Comparison of ENCODE assay signal across 22 cellular contexts in genomic region chr1:30117685-30118084, GRCh38.
DNase-seq lines count a peak whose midpoint lies in the region; ATAC-seq, FAIRE-seq and TF ChIP-seq lines count a peak whose summit lies in the region.
"Had no signal": no experiment of that assay in that cellular context is flagged by ENCODE, and none has a peak within 500 bp of the region (broad histone marks: within the 10 kb centered on the region; RNA-seq: fewer than 3 reads in every experiment).

No MANE protein-coding gene starts in this region.

- ATAC-seq in A549 (peak in 1 of 2 experiments; percentile 49; a peak in 1 of 6 replicates), GM12878 (no peak), HG02588 (IDR thresholded peaks at IDR 0.05; ENCODE audit: unreplicated experiment) (no peak), HG03108 (IDR thresholded peaks at IDR 0.05; ENCODE audit: unreplicated experiment) (no peak)
- ATAC-seq: Panc1 had no signal

- 23% methylated on average over 4 of the region's 4 CpGs for WGBS in A549 (ENCODE audit: missing lambda C conversion rate)
- 0% methylated on average over 4 of the region's 4 CpGs for WGBS in GM12878 (ENCODE audit: insufficient coverage, insufficient replicate concordance, low lambda C conversion rate, missing lambda C conversion rate)

- RAD21 ChIA-PET in GM12878 (lab: Charles Lee; ENCODE audit: unreplicated experiment) = no interaction called here

- H3K9ac ChIP-seq in GM12878 (ENCODE audit: control insufficient read depth, insufficient read depth, low read length) = no peak overlapping the region
- H3K9ac ChIP-seq: BLaER1 had no signal

- in situ Hi-C loops in GM12878 (cut with MboI) = no loop called here

- H3K79me2 ChIP-seq in GM12878 (ENCODE audit: control insufficient read depth, insufficient read depth, low read length) = no peaks in the 10 kb centered on the region

- FAIRE-seq in A549 (lab: Jason Lieb, UNC) = no peak
- FAIRE-seq in GM12878 (lab: Jason Lieb, UNC) = no peak
- FAIRE-seq in GM19239 (lab: Jason Lieb, UNC) = no peak
- FAIRE-seq: G401.6, GM12891 had no signal

- no peak overlapping the region for H2AFZ ChIP-seq in GM12878 (ENCODE audit: control insufficient read depth, low read depth, low read length)

- no peaks in the 10 kb centered on the region; a peak in 1 of 4 replicates for H3K27me3 ChIP-seq in GM12878 (replicated peaks in 1 of 2; ENCODE audit: control insufficient read depth in 2 of 2, insufficient read depth in 2 of 2, low read length in 1 of 2)
- H3K27me3 ChIP-seq: BLaER1 had no signal

- TF ChIP-seq CTCF in A549 (IDR thresholded peaks at IDR 0.05) (no peak), GM12878 (IDR thresholded peaks at IDR 0.05 in 2 of 3, conservative IDR thresholded peaks at IDR 0.05 in 1 of 3; ENCODE audit: control insufficient read depth in 2 of 3, extremely low read depth in 1 of 3, insufficient read depth in 1 of 3, low read depth in 3 of 3, low read length in 3 of 3) (no peak)

- peak; percentile 4 to 5 for DNase-seq in A549 (ENCODE audit: low read depth in 1 of 2, low spot score in 1 of 2)
- no peak for DNase-seq in HEK293T (ENCODE audit: extremely low spot score)
- peak; percentile 42 for DNase-seq in NAMALWA (ENCODE audit: low spot score)
- DNase-seq in GM12878 (ENCODE audit: low read depth, low spot score) = no peak
- DNase-seq in GM19239 (ENCODE audit: insufficient read length, low spot score) = no peak
- DNase-seq: CD4-positive, CD25-positive, alpha-beta regulatory T cell; DMS53; MM.1S; NCI-H1048; NCI-H1417; NCI-H1694; NCI-H2081; NCI-H2227 treated with DMSO at 0.1 percent for 48 hours; NCI-H526 treated with DMSO at 0.1 percent for 48 hours; SJCRH30; T-helper 2 cell had no signal

- POLR2A ChIA-PET in A549 (lab: Yijun Ruan, JAX) = no interaction called here
- POLR2A ChIA-PET in HEK293T (lab: Yijun Ruan, JAX) = no interaction called here
- POLR2A ChIA-PET in GM12878 (lab: Charles Lee) = no interaction called here

- H3K4me2 ChIP-seq in A549 (no peak overlapping the region), GM12878 (ENCODE audit: control insufficient read depth, insufficient read depth) (no peak overlapping the region)
- H3K4me2 ChIP-seq: BLaER1 had no signal

- TF ChIP-seq EP300 in A549 (IDR thresholded peaks at IDR 0.05) (no peak), GM12878 (IDR thresholded peaks at IDR 0.05; ENCODE audit: borderline replicate concordance in 1 of 2, control insufficient read depth in 1 of 2, low read depth in 2 of 2, low read length in 2 of 2) (no peak)

- no peak for TF ChIP-seq POLR2A in A549 (IDR thresholded peaks at IDR 0.05; ENCODE audit: low read length)
- TF ChIP-seq POLR2A in GM12878 (IDR thresholded peaks at IDR 0.05; ENCODE audit: low read depth, low read length) = no peak

- H3K4me1 ChIP-seq in A549 (no peaks in the 10 kb centered on the region), GM12878 (ENCODE audit: control insufficient read depth, insufficient read depth, low read length) (no peaks in the 10 kb centered on the region)
- H3K4me1 ChIP-seq: BLaER1, SJCRH30 had no signal

- H3K36me3 ChIP-seq in GM12878 (ENCODE audit: control insufficient read depth in 2 of 2, insufficient read depth in 2 of 2, low read length in 1 of 2) = no peaks in the 10 kb centered on the region
- H3K36me3 ChIP-seq: BLaER1, SJCRH30 had no signal

- H3K9me3 ChIP-seq in A549 = no peaks in the 10 kb centered on the region
- H3K9me3 ChIP-seq in GM12878 (replicated peaks; ENCODE audit: control insufficient read depth, insufficient read depth, low read length) = no peaks in the 10 kb centered on the region
- H3K9me3 ChIP-seq: BLaER1, SJCRH30 had no signal

- CTCF ChIA-PET in A549 (lab: Yijun Ruan, JAX) = no interaction called here
- CTCF ChIA-PET in HEK293T (lab: Yijun Ruan, JAX) = no interaction called here
- CTCF ChIA-PET in GM12878 (lab: Yijun Ruan, JAX) = no interaction called here

- H3K4me3 ChIP-seq in A549 = no peak overlapping the region
- H3K4me3 ChIP-seq in GM12878 = no peak overlapping the region
- H3K4me3 ChIP-seq: BLaER1, SJCRH30 had no signal

- SMC1A ChIA-PET in GM12878 (lab: Charles Lee; ENCODE audit: uncharacterized antibody, unreplicated experiment) = no interaction called here

- TF ChIP-seq RAD21 in A549 (conservative IDR thresholded peaks at IDR 0.05 in 1 of 2, IDR thresholded peaks at IDR 0.05 in 1 of 2) (no peak), GM12878 (IDR thresholded peaks at IDR 0.05; ENCODE audit: insufficient read depth, low read depth, low read length) (no peak)

- H4K20me1 ChIP-seq in GM12878 (ENCODE audit: control insufficient read depth, insufficient read depth) = no peaks in the 10 kb centered on the region
- H4K20me1 ChIP-seq: BLaER1 had no signal

- no TSS peak for BruUV-seq in GM12878 (replicated peaks; lab: Mats Ljungman, UMichigan)

- H3K27ac ChIP-seq in A549 (no peak overlapping the region), GM12878 (ENCODE audit: control insufficient read depth, insufficient read depth) (no peak overlapping the region)
- H3K27ac ChIP-seq: BLaER1, SJCRH30 had no signal

- intact Hi-C loops in GM12878 (cut with micrococcal nuclease; ENCODE audit: unreplicated experiment) = no loop called here

TF ChIP-seq in A549, 52 proteins besides CTCF, POLR2A, EP300 and RAD21 (continues in another document):
- TF ChIP-seq E2F6 (IDR thresholded peaks at IDR 0.05; ENCODE audit: borderline replicate concordance, low read depth) (no peak), MAZ (IDR thresholded peaks at IDR 0.05; ENCODE audit: borderline replicate concordance, low read depth, low read length) (no peak), CHD4 (IDR thresholded peaks at IDR 0.05; ENCODE audit: borderline replicate concordance) (no peak), KDM1A (IDR thresholded peaks at IDR 0.05; ENCODE audit: low read depth) (no peak), ESRRA (IDR thresholded peaks at IDR 0.05; ENCODE audit: borderline replicate concordance, low read length) (no peak), FOSL2 (IDR thresholded peaks at IDR 0.05) (no peak), FOSL2 (CRISPR knock-in tag; IDR thresholded peaks at IDR 0.05) (no peak), FOSB (CRISPR knock-in tag; IDR thresholded peaks at IDR 0.05) (no peak)

TF ChIP-seq in HEK293T, 16 proteins besides CTCF, POLR2A, EP300 and RAD21:
- peak; percentile 38; the same call in 1 of the 2 replicates for TF ChIP-seq L3MBTL2 (conservative IDR thresholded peaks at IDR 0.05)
- no peak for TF ChIP-seq FOXA1 (IDR thresholded peaks at IDR 0.05)

TF ChIP-seq in GM12878, 131 proteins besides CTCF, POLR2A, EP300 and RAD21:
- TF ChIP-seq SUZ12 (IDR thresholded peaks at IDR 0.05; ENCODE audit: unreplicated experiment) (no peak), USF1 (IDR thresholded peaks at IDR 0.05; ENCODE audit: borderline replicate concordance, extremely low read length, insufficient read depth, low read depth, low read length) (peak; percentile 54), MYB (IDR thresholded peaks at IDR 0.05; ENCODE audit: borderline replicate concordance, low read depth, low read length) (no peak), CHD4 (IDR thresholded peaks at IDR 0.05) (no peak), ZZZ3 (IDR thresholded peaks at IDR 0.05; ENCODE audit: control insufficient read depth, insufficient read length, low read depth) (no peak), ZBED1 (IDR thresholded peaks at IDR 0.05; ENCODE audit: borderline replicate concordance) (no peak), RUNX3 (IDR thresholded peaks at IDR 0.05; ENCODE audit: low read length) (no peak), NFYA (IDR thresholded peaks at IDR 0.05; ENCODE audit: borderline replicate concordance, low read depth, low read length) (no peak)

Comparison
In these comparisons a context has a peak if more than half of its experiments do, and no peak if none do; other contexts are left out.
1. DNase-seq: peak in A549 (2 of 2) and NAMALWA (single experiment); none in HEK293T (single experiment), GM12878 (single experiment) and GM19239 (single experiment).
2. Of the 24 proteins assayed by ChIP-seq in both GM12878 and A549: peak only in GM12878: none; only in A549: USF2; in both: none; in neither: 23.